In genomic region chr19:18589380-18590272, GRCh38 we compare ENCODE assay signal across 8 cellular contexts. TPM values are rescaled to one million over a fixed set of nuclear protein-coding genes. Genes with fewer than 3 reads are reported as not detected.
DNase-seq lines count a peak whose midpoint lies in the region; ATAC-seq, FAIRE-seq and TF ChIP-seq lines count a peak whose summit lies in the region.

No MANE protein-coding gene starts in this region.

- no peaks in the 10 kb centered on the region for H3K27me3 ChIP-seq in upper lobe of left lung

- FAIRE-seq in GM19239 (lab: Jason Lieb, UNC) = peak; percentile 26

- WGBS in upper lobe of left lung, 2 donors = 23 to 35% methylated on average over 23 to 37 of the region's 52 CpGs

- DNase-seq in CD14-positive monocyte (ENCODE audit: low spot score) = peak; percentile 64
- DNase-seq in GM19239 (ENCODE audit: insufficient read length, low spot score) = no peak
- peak; percentile 62 for DNase-seq in NOMO-1 treated with DMSO at 0.1 percent for 48 hours (lab: John Stamatoyannopoulos, UW; ENCODE audit: unreplicated experiment)
- DNase-seq in activated T-helper 1 cell treated with anti-CD3 and anti-CD28 coated beads, Interleukin-12 subunit alpha, Interleukin-12 subunit beta, Interleukin-2, Interleukin-4 antibody, amounts not matched to agents 30 ng/mL and 10 ng/mL and 1 ng/mL, durations not matched to agents 14 hours and 24 hours and 36 hours (ENCODE audit: low spot score) = peak; percentile 67
- peak; percentile 45 for DNase-seq in fibroblast of the aortic adventitia (ENCODE audit: low read depth)
- DNase-seq in nephron progenitor cell = peak; percentile 75
- DNase-seq in upper lobe of left lung = peak; percentile 65 to 94

- no peak for TF ChIP-seq POLR2A in upper lobe of left lung (IDR thresholded peaks at IDR 0.05)

- H3K4me3 ChIP-seq in fibroblast of the aortic adventitia (ENCODE audit: low read depth, low read length) (peak overlapping the region; percentile 72), upper lobe of left lung (peak overlapping the region; percentile 60 to 93 (median 86))

- no peak for TF ChIP-seq EP300 in upper lobe of left lung (IDR thresholded peaks at IDR 0.05)

- H3K27ac Mint-ChIP-seq in CD14-positive monocyte (peak overlapping the region; percentile 65 to 91 (median 84)), nephron progenitor cell (peak overlapping the region; percentile 96)
- peak overlapping the region; percentile 91 for H3K27ac Mint-ChIP-seq in activated T-helper 1 cell treated with anti-CD3 and anti-CD28 coated beads, Interleukin-12 subunit alpha, Interleukin-12 subunit beta, Interleukin-2, Interleukin-4 antibody, amounts not matched to agents 30 ng/mL and 10 ng/mL and 1 ng/mL, durations not matched to agents 14 hours and 24 hours and 36 hours

- H3K4me1 Mint-ChIP-seq in CD14-positive monocyte (peaks cover 45% of the 10 kb centered on the region), nephron progenitor cell (peaks cover 37% of the 10 kb centered on the region)
- peaks cover 39% of the 10 kb centered on the region for H3K4me1 Mint-ChIP-seq in activated T-helper 1 cell treated with anti-CD3 and anti-CD28 coated beads, Interleukin-12 subunit alpha, Interleukin-12 subunit beta, Interleukin-2, Interleukin-4 antibody, amounts not matched to agents 30 ng/mL and 10 ng/mL and 1 ng/mL, durations not matched to agents 14 hours and 24 hours and 36 hours (ENCODE audit: low read depth)

- no peaks in the 10 kb centered on the region for H3K9me3 ChIP-seq in upper lobe of left lung

- H3K4me3 Mint-ChIP-seq in CD14-positive monocyte (peak overlapping the region; percentile 78 to 89), nephron progenitor cell (peak overlapping the region; percentile 85)
- H3K4me3 Mint-ChIP-seq in activated T-helper 1 cell treated with anti-CD3 and anti-CD28 coated beads, Interleukin-12 subunit alpha, Interleukin-12 subunit beta, Interleukin-2, Interleukin-4 antibody, amounts not matched to agents 30 ng/mL and 10 ng/mL and 1 ng/mL, durations not matched to agents 14 hours and 24 hours and 36 hours = peak overlapping the region; percentile 90

- peaks cover 10 to 21% of the 10 kb centered on the region in 2 donors for H3K36me3 Mint-ChIP-seq in CD14-positive monocyte
- peaks cover 18% of the 10 kb centered on the region for H3K36me3 Mint-ChIP-seq in activated T-helper 1 cell treated with anti-CD3 and anti-CD28 coated beads, Interleukin-12 subunit alpha, Interleukin-12 subunit beta, Interleukin-2, Interleukin-4 antibody, amounts not matched to agents 30 ng/mL and 10 ng/mL and 1 ng/mL, durations not matched to agents 14 hours and 24 hours and 36 hours (ENCODE audit: low read depth)
- no peaks in the 10 kb centered on the region for H3K36me3 Mint-ChIP-seq in nephron progenitor cell (ENCODE audit: low read depth)

- intact Hi-C loops in CD14-positive monocyte (cut with micrococcal nuclease) = loop anchor here (5.0 to 10.0 kb wide), 2 partner anchors 127 to 135 kb away; no protein-coding TSS in a partner anchor
- intact Hi-C loops in activated T-helper 1 cell treated with anti-CD3 and anti-CD28 coated beads, Interleukin-12 subunit alpha, Interleukin-12 subunit beta, Interleukin-2, Interleukin-4 antibody, amounts not matched to agents 30 ng/mL and 10 ng/mL and 1 ng/mL, durations not matched to agents 14 hours and 24 hours and 36 hours (cut with micrococcal nuclease) = loop anchor here (1.0 to 5.0 kb wide), 6 partner anchors 45 to 258 kb away; partner anchors contain the start of genes CRTC1 and UPF1

- peak overlapping the region; percentile 78 to 88 (median 84) for H3K27ac ChIP-seq in upper lobe of left lung

- peak; percentile 27 for ATAC-seq in HG03439 (IDR thresholded peaks at IDR 0.05; ENCODE audit: unreplicated experiment)
- peak; percentile 76 to 86 for ATAC-seq in upper lobe of left lung (ENCODE audit: low FRiP score in 2 of 2)

- H3K27me3 Mint-ChIP-seq in CD14-positive monocyte (ENCODE audit: low read depth in 3 of 3) (peaks cover 4 to 15% (median 14%) of the 10 kb centered on the region in 3 donors), nephron progenitor cell (ENCODE audit: low read depth, poor library complexity) (peaks cover 18% of the 10 kb centered on the region)
- peaks cover under 1% of the 10 kb centered on the region for H3K27me3 Mint-ChIP-seq in activated T-helper 1 cell treated with anti-CD3 and anti-CD28 coated beads, Interleukin-12 subunit alpha, Interleukin-12 subunit beta, Interleukin-2, Interleukin-4 antibody, amounts not matched to agents 30 ng/mL and 10 ng/mL and 1 ng/mL, durations not matched to agents 14 hours and 24 hours and 36 hours (ENCODE audit: insufficient read depth)

- peaks cover 0 to 15% (median 9%) of the 10 kb centered on the region in 4 donors for H3K36me3 ChIP-seq in upper lobe of left lung

- peaks cover 0 to 3% (median 0%) of the 10 kb centered on the region in 7 donors for H3K9me3 Mint-ChIP-seq in CD14-positive monocyte
- no peaks in the 10 kb centered on the region for H3K9me3 Mint-ChIP-seq in activated T-helper 1 cell treated with anti-CD3 and anti-CD28 coated beads, Interleukin-12 subunit alpha, Interleukin-12 subunit beta, Interleukin-2, Interleukin-4 antibody, amounts not matched to agents 30 ng/mL and 10 ng/mL and 1 ng/mL, durations not matched to agents 14 hours and 24 hours and 36 hours
- H3K9me3 Mint-ChIP-seq in nephron progenitor cell = peaks cover 9% of the 10 kb centered on the region

- H3K4me1 ChIP-seq in upper lobe of left lung = peaks cover 28 to 38% (median 32%) of the 10 kb centered on the region in 4 donors

- TF ChIP-seq CTCF in CD14-positive monocyte (IDR thresholded peaks at IDR 0.05) = no peak
- no peak for TF ChIP-seq CTCF in fibroblast of the aortic adventitia (IDR thresholded peaks at IDR 0.05; ENCODE audit: insufficient read depth, low read length)
- TF ChIP-seq CTCF in nephron progenitor cell (IDR thresholded peaks at IDR 0.05) = no peak
- peak in 4 of 6 experiments; percentile 38 to 66 (median 57) for TF ChIP-seq CTCF in upper lobe of left lung (IDR thresholded peaks at IDR 0.05)

RNA-seq across cellular contexts. Expression of gene REX1BD, which starts 1.0 kb away (rescaled TPM):
- polyA plus RNA-seq in CD14-positive monocyte = 100 to 1,000 TPM in 1 of 2 donors, 10 to 100 TPM in 1; 83.7 to 122 TPM
- total RNA-seq in activated T-helper 1 cell treated with anti-CD3 and anti-CD28 coated beads, Interleukin-12 subunit alpha, Interleukin-12 subunit beta, Interleukin-2, Interleukin-4 antibody, amounts not matched to agents 30 ng/mL and 10 ng/mL and 1 ng/mL, durations not matched to agents 14 hours and 24 hours and 36 hours = 134 and 135 TPM in 2 replicates
- total RNA-seq in fibroblast of the aortic adventitia (ENCODE audit: low replicate concordance) (41.4 and 153 TPM in 2 replicates), upper lobe of left lung (100 to 1,000 TPM in 1 of 6 donors, 10 to 100 TPM in 5; 83.6 to 114 (median 91.6) TPM)

RNA-seq across cellular contexts. Expression of gene CRLF1, which starts 17.0 kb away (rescaled TPM):
- under 1 TPM in 1 of 2 donors, not detected in 1; 0.19 TPM for polyA plus RNA-seq in CD14-positive monocyte
- total RNA-seq in activated T-helper 1 cell treated with anti-CD3 and anti-CD28 coated beads, Interleukin-12 subunit alpha, Interleukin-12 subunit beta, Interleukin-2, Interleukin-4 antibody, amounts not matched to agents 30 ng/mL and 10 ng/mL and 1 ng/mL, durations not matched to agents 14 hours and 24 hours and 36 hours = not detected in 2 replicates
- total RNA-seq in fibroblast of the aortic adventitia (ENCODE audit: low replicate concordance) (16.5 and 69.1 TPM in 2 replicates), upper lobe of left lung (10 to 100 TPM; 15.0 to 54.8 (median 20.0) TPM)

RNA-seq across cellular contexts. Expression of gene UBA52, which starts 18.0 kb away (rescaled TPM):
- polyA plus RNA-seq in CD14-positive monocyte = 100 to 1,000 TPM; 832 to 896 TPM
- 1,472 and 1,500 TPM in 2 replicates for total RNA-seq in activated T-helper 1 cell treated with anti-CD3 and anti-CD28 coated beads, Interleukin-12 subunit alpha, Interleukin-12 subunit beta, Interleukin-2, Interleukin-4 antibody, amounts not matched to agents 30 ng/mL and 10 ng/mL and 1 ng/mL, durations not matched to agents 14 hours and 24 hours and 36 hours
- total RNA-seq in fibroblast of the aortic adventitia (ENCODE audit: low replicate concordance) (496 and 1,084 TPM in 2 replicates), upper lobe of left lung (100 to 1,000 TPM; 127 to 988 (median 458) TPM)

RNA-seq across cellular contexts. Expression of gene TMEM59L, which starts 23.0 kb away (rescaled TPM):
- not detected for polyA plus RNA-seq in CD14-positive monocyte
- 0.10 and 0.17 TPM in 2 replicates for total RNA-seq in activated T-helper 1 cell treated with anti-CD3 and anti-CD28 coated beads, Interleukin-12 subunit alpha, Interleukin-12 subunit beta, Interleukin-2, Interleukin-4 antibody, amounts not matched to agents 30 ng/mL and 10 ng/mL and 1 ng/mL, durations not matched to agents 14 hours and 24 hours and 36 hours
- total RNA-seq in fibroblast of the aortic adventitia (ENCODE audit: low replicate concordance) = 1.2 and 2.2 TPM in 2 replicates
- 1 to 10 TPM in 2 of 6 donors, under 1 TPM in 2, not detected in 2; 0.30 to 2.8 (median 1.0) TPM for total RNA-seq in upper lobe of left lung

RNA-seq across cellular contexts. Expression of gene KXD1, which starts 32.0 kb away (rescaled TPM):
- polyA plus RNA-seq in CD14-positive monocyte = 10 to 100 TPM; 74.4 to 87.9 TPM
- 128 and 133 TPM in 2 replicates for total RNA-seq in activated T-helper 1 cell treated with anti-CD3 and anti-CD28 coated beads, Interleukin-12 subunit alpha, Interleukin-12 subunit beta, Interleukin-2, Interleukin-4 antibody, amounts not matched to agents 30 ng/mL and 10 ng/mL and 1 ng/mL, durations not matched to agents 14 hours and 24 hours and 36 hours
- total RNA-seq in fibroblast of the aortic adventitia (ENCODE audit: low replicate concordance) (21.3 and 109 TPM in 2 replicates), upper lobe of left lung (100 to 1,000 TPM in 3 of 6 donors, 10 to 100 TPM in 3; 69.6 to 333 (median 103) TPM)

Comparison
In these comparisons a context has a peak if more than half of its experiments do, and no peak if none do; other contexts are left out.
1. CTCF ChIP-seq: peak in upper lobe of left lung (4 of 6); none in CD14-positive monocyte (single experiment), fibroblast of the aortic adventitia (single experiment) and nephron progenitor cell (single experiment).
2. RNA of gene CRLF1, which starts 17.0 kb away (total RNA-seq): 16.5 to 69.1 TPM in fibroblast of the aortic adventitia and 15.0 to 54.8 TPM in upper lobe of left lung; not detected in activated T-helper 1 cell treated with anti-CD3 and anti-CD28 coated beads, Interleukin-12 subunit alpha, Interleukin-12 subunit beta, Interleukin-2, Interleukin-4 antibody, amounts not matched to agents 30 ng/mL and 10 ng/mL and 1 ng/mL, durations not matched to agents 14 hours and 24 hours and 36 hours; every median in the first group is over 10 times any median in the second.
3. Peak in every context shown above with its lines, with median percentiles within 50 percentile points of each other: H3K27ac Mint-ChIP-seq and H3K4me3 Mint-ChIP-seq.